Comparison of ENCODE assay signal across 8 cellular contexts in genomic region chr2:72325592-72326422, GRCh38.
A peak's percentile ranks its signal among the peaks of the same experiment; 100 is the strongest.
DNase-seq lines count a peak whose midpoint lies in the region; ATAC-seq, FAIRE-seq and TF ChIP-seq lines count a peak whose summit lies in the region.

No MANE protein-coding gene starts in this region.

- H3K27ac Mint-ChIP-seq in progenitor cell of endocrine pancreas = no peak overlapping the region
- H3K27ac Mint-ChIP-seq in T-helper 2 cell treated with Interferon-gamma antibody and Interleukin-4, amounts not matched to agents 5 μg/mL and 100 μg/mL, for 36 hours = no peak overlapping the region

- DNase-seq in M059J (ENCODE audit: low read depth) (peak; percentile 8), erythroblast (lab: John Stamatoyannopoulos, UW) (peak; percentile 12 to 45), progenitor cell of endocrine pancreas (ENCODE audit: low spot score, unreplicated experiment) (no peak)
- no peak for DNase-seq in T-helper 2 cell treated with Interferon-gamma antibody and Interleukin-4, amounts not matched to agents 5 μg/mL and 100 μg/mL, for 36 hours (ENCODE audit: low spot score)

- peaks cover 9% of the 10 kb centered on the region for H3K36me3 Mint-ChIP-seq in progenitor cell of endocrine pancreas (ENCODE audit: insufficient read depth)
- no peaks in the 10 kb centered on the region for H3K36me3 Mint-ChIP-seq in T-helper 2 cell treated with Interferon-gamma antibody and Interleukin-4, amounts not matched to agents 5 μg/mL and 100 μg/mL, for 36 hours (ENCODE audit: low read depth)

- H3K4me3 Mint-ChIP-seq in progenitor cell of endocrine pancreas (ENCODE audit: low read depth) = no peak overlapping the region
- no peak overlapping the region for H3K4me3 Mint-ChIP-seq in T-helper 2 cell treated with Interferon-gamma antibody and Interleukin-4, amounts not matched to agents 5 μg/mL and 100 μg/mL, for 36 hours

- ATAC-seq in GM21737 (IDR thresholded peaks at IDR 0.05; ENCODE audit: unreplicated experiment) (peak; percentile 57), GM18517 (IDR thresholded peaks at IDR 0.05; ENCODE audit: unreplicated experiment) (no peak), HG03521 (IDR thresholded peaks at IDR 0.05; ENCODE audit: unreplicated experiment) (no peak)

- H3K4me1 Mint-ChIP-seq in progenitor cell of endocrine pancreas (ENCODE audit: low read depth) = no peaks in the 10 kb centered on the region
- H3K4me1 Mint-ChIP-seq in T-helper 2 cell treated with Interferon-gamma antibody and Interleukin-4, amounts not matched to agents 5 μg/mL and 100 μg/mL, for 36 hours (ENCODE audit: low read depth) = no peaks in the 10 kb centered on the region

- TF ChIP-seq POLR2A in erythroblast (IDR thresholded peaks at IDR 0.05; ENCODE audit: low read length) = no peak

- no peaks in the 10 kb centered on the region for H3K27me3 Mint-ChIP-seq in progenitor cell of endocrine pancreas
- no peaks in the 10 kb centered on the region for H3K27me3 Mint-ChIP-seq in T-helper 2 cell treated with Interferon-gamma antibody and Interleukin-4, amounts not matched to agents 5 μg/mL and 100 μg/mL, for 36 hours (ENCODE audit: low read depth)

- peaks cover 10% of the 10 kb centered on the region for H3K9me3 Mint-ChIP-seq in progenitor cell of endocrine pancreas (ENCODE audit: low read depth)
- H3K9me3 Mint-ChIP-seq in T-helper 2 cell treated with Interferon-gamma antibody and Interleukin-4, amounts not matched to agents 5 μg/mL and 100 μg/mL, for 36 hours = no peaks in the 10 kb centered on the region

- peak; percentile 66 for FAIRE-seq in G401.6 (lab: Jason Lieb, UNC)

- TF ChIP-seq CTCF in progenitor cell of endocrine pancreas (IDR thresholded peaks at IDR 0.05; ENCODE audit: unreplicated experiment) = peak; percentile 48

Comparison
In these comparisons a context has a peak if more than half of its experiments do, and no peak if none do; other contexts are left out.
1. DNase-seq: peak in M059J (single experiment) and erythroblast (2 of 2); none in progenitor cell of endocrine pancreas (single experiment) and T-helper 2 cell treated with Interferon-gamma antibody and Interleukin-4, amounts not matched to agents 5 μg/mL and 100 μg/mL, for 36 hours (single experiment).